In the genomic region with DNA sequence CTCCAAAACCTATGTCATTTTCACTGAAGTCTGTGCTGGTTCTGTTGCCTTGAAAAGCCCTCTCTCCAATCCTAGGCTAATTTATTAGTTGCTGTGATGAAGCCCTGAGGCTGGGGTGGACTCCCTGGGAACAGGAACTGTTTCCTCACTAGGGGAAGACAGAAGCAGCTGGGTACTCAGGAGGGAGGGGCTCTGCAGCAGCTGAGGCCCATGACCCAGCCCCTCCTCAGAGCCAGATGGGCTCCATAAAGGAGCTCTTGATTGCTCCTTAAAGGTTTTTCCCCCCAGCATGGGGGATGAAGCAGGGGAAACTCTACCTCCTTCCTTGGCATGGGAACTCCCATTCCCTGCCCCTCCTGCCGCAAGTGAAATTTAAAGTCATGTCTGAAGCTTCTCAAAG, we compare ENCODE assay signal across 20 cellular contexts. TPM values are rescaled to one million over a fixed set of nuclear protein-coding genes. Genes with fewer than 3 reads are reported as not detected.
A peak's percentile ranks its signal among the peaks of the same experiment; 100 is the strongest.
DNase-seq lines count a peak whose midpoint lies in the region; ATAC-seq and TF ChIP-seq lines count a peak whose summit lies in the region.
"Had no signal": no experiment of that assay in that cellular context is flagged by ENCODE, and none has a peak within 500 bp of the region (broad histone marks: within the 10 kb centered on the region; RNA-seq: fewer than 3 reads in every experiment).

No MANE protein-coding gene starts in this region.

- H3K9me3 ChIP-seq in SK-N-SH = no peaks in the 10 kb centered on the region
- H3K9me3 ChIP-seq in WERI-Rb-1 (ENCODE audit: severe bottlenecking) = no peaks in the 10 kb centered on the region
- H3K9me3 ChIP-seq: HAP-1 had no signal

- no peak for TF ChIP-seq RAD21 in SK-N-SH (IDR thresholded peaks at IDR 0.05; ENCODE audit: low read length)

- H3K36me3 ChIP-seq in SK-N-SH (replicated peaks in 1 of 2; ENCODE audit: control insufficient read depth in 1 of 2, insufficient read depth in 2 of 2, low read length in 1 of 2) (no peaks in the 10 kb centered on the region), WERI-Rb-1 (no peaks in the 10 kb centered on the region)
- H3K36me3 ChIP-seq: HAP-1 had no signal

- no peaks in the 10 kb centered on the region for H4K20me1 ChIP-seq in SK-N-SH (ENCODE audit: insufficient read depth)

- ATAC-seq in SK-N-SH treated with all-trans-retinoic acid at 6 μM for 48 hours = no peak

- no peak for TF ChIP-seq EP300 in SK-N-SH (IDR thresholded peaks at IDR 0.05; ENCODE audit: borderline replicate concordance in 1 of 2, low read depth in 1 of 2, low read length in 1 of 2)

- CTCF ChIA-PET in SK-N-SH (lab: Yijun Ruan, JAX) = interaction anchor here (0.9 to 1.3 kb wide), 2 partner anchors 15 to 47 kb away, joined by 3 to 4 read pairs; no protein-coding TSS in a partner anchor

- H3K4me3 ChIP-seq in SK-N-SH (ENCODE audit: low read depth in 2 of 2, low read length in 1 of 2) = no peak overlapping the region
- no peak overlapping the region for H3K4me3 ChIP-seq in WERI-Rb-1 (ENCODE audit: low read depth, low read length)
- H3K4me3 ChIP-seq: HAP-1 had no signal

- no peak overlapping the region for H3K4me2 ChIP-seq in SK-N-SH

- H3K27ac ChIP-seq in SK-N-SH (ENCODE audit: low read depth in 2 of 2, low read length in 1 of 2) = no peak overlapping the region; a peak in 1 of 4 replicates
- H3K27ac ChIP-seq in WERI-Rb-1 = no peak overlapping the region

- no peak for TF ChIP-seq CTCF in SK-N-SH (IDR thresholded peaks at IDR 0.05)
- no peak for TF ChIP-seq CTCF in WERI-Rb-1 (IDR thresholded peaks at IDR 0.05; ENCODE audit: low read depth, low read length)

- H3K27me3 ChIP-seq in SK-N-SH (ENCODE audit: insufficient read depth) (no peaks in the 10 kb centered on the region), WERI-Rb-1 (ENCODE audit: insufficient read depth, low read depth, severe bottlenecking) (no peaks in the 10 kb centered on the region)

- no peaks in the 10 kb centered on the region for H3K9me2 ChIP-seq in SK-N-SH

- no peak overlapping the region for H3K9ac ChIP-seq in SK-N-SH

- DNase-seq in SK-N-SH = peak; percentile 51
- peak; percentile 29 for DNase-seq in WERI-Rb-1
- peak; percentile 4 for DNase-seq in left kidney (ENCODE audit: low read depth, low spot score)
- DNase-seq in NCI-H1105 (lab: John Stamatoyannopoulos, UW) = no peak
- no peak for DNase-seq in GDM1 (lab: John Stamatoyannopoulos, UW)
- no peak for DNase-seq in foreskin melanocyte
- DNase-seq in DMS53 (lab: John Stamatoyannopoulos, UW) = no peak
- DNase-seq: Calu3; CD4-positive, alpha-beta memory T cell; DND-41; GF-D8; IMR-90; Karpas-422; MM.1S; NCI-H187; NCI-H510A; NK-92 treated with Interleukin-12 subunit alpha and Interleukin-12 subunit beta, amount 100 ng/mL, for 24 hours; SHP77 treated with DMSO at 0.1 percent for 48 hours had no signal

- H3F3A ChIP-seq in SK-N-SH (replicated peaks; ENCODE audit: insufficient read depth) = no peaks in the 10 kb centered on the region

- no peak overlapping the region for H2AFZ ChIP-seq in SK-N-SH (ENCODE audit: low read depth)

- WGBS in SK-N-SH (ENCODE audit: low lambda C conversion rate) = 94% methylated on average over 1 of the region's 1 CpG

- no peaks in the 10 kb centered on the region for H3K79me2 ChIP-seq in SK-N-SH (ENCODE audit: insufficient read depth)

- POLR2A ChIA-PET in SK-N-SH (lab: Yijun Ruan, JAX) = interaction anchor here (0.6 kb wide), 1 partner anchor 8 kb away, joined by 3 read pairs; no protein-coding TSS in a partner anchor

- H3K4me1 ChIP-seq in SK-N-SH (ENCODE audit: control insufficient read depth in 1 of 2, insufficient read depth in 2 of 2, low read depth in 1 of 2, low read length in 1 of 2) = peaks cover 0 to 26% of the 10 kb centered on the region in 2 experiments; a peak in 2 of 4 replicates
- H3K4me1 ChIP-seq: HAP-1 had no signal

TF ChIP-seq in SK-N-SH, 30 proteins besides CTCF, POLR2A, EP300 and RAD21 (continues in another document):
- no peak for TF ChIP-seq TCF12 (IDR thresholded peaks at IDR 0.05)
- TF ChIP-seq EZH2phosphoT487 (IDR thresholded peaks at IDR 0.05; ENCODE audit: borderline replicate concordance, low read depth) = no peak
- no peak for TF ChIP-seq FOSL2 (IDR thresholded peaks at IDR 0.05; ENCODE audit: borderline replicate concordance, low read depth)
- TF ChIP-seq, protein P1, sequence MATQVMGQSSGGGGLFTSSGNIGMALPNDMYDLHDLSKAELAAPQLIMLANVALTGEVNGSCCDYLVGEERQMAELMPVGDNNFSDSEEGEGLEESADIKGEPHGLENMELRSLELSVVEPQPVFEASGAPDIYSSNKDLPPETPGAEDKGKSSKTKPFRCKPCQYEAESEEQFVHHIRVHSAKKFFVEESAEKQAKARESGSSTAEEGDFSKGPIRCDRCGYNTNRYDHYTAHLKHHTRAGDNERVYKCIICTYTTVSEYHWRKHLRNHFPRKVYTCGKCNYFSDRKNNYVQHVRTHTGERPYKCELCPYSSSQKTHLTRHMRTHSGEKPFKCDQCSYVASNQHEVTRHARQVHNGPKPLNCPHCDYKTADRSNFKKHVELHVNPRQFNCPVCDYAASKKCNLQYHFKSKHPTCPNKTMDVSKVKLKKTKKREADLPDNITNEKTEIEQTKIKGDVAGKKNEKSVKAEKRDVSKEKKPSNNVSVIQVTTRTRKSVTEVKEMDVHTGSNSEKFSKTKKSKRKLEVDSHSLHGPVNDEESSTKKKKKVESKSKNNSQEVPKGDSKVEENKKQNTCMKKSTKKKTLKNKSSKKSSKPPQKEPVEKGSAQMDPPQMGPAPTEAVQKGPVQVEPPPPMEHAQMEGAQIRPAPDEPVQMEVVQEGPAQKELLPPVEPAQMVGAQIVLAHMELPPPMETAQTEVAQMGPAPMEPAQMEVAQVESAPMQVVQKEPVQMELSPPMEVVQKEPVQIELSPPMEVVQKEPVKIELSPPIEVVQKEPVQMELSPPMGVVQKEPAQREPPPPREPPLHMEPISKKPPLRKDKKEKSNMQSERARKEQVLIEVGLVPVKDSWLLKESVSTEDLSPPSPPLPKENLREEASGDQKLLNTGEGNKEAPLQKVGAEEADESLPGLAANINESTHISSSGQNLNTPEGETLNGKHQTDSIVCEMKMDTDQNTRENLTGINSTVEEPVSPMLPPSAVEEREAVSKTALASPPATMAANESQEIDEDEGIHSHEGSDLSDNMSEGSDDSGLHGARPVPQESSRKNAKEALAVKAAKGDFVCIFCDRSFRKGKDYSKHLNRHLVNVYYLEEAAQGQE (IDR thresholded peaks at IDR 0.05; ENCODE audit: low read depth, low read length) = no peak
- no peak for TF ChIP-seq RXRA (IDR thresholded peaks at IDR 0.05; ENCODE audit: borderline replicate concordance, low read depth)

TF ChIP-seq in SK-N-SH treated with all-trans-retinoic acid at 6 μM for 48 hours, 23 proteins besides CTCF, POLR2A, EP300 and RAD21 (continues in another document):
- TF ChIP-seq ZNF70 (CRISPR knock-in tag; IDR thresholded peaks at IDR 0.05) (no peak), ISL1 (CRISPR knock-in tag; IDR thresholded peaks at IDR 0.05) (no peak), PATZ1 (CRISPR knock-in tag; IDR thresholded peaks at IDR 0.05; ENCODE audit: borderline replicate concordance) (no peak), ZC3H10 (CRISPR knock-in tag; IDR thresholded peaks at IDR 0.05) (no peak), ESRRG (CRISPR knock-in tag; IDR thresholded peaks at IDR 0.05) (no peak), CSDC2 (CRISPR knock-in tag; IDR thresholded peaks at IDR 0.05) (no peak), ZFP3 (CRISPR knock-in tag; IDR thresholded peaks at IDR 0.05) (no peak), CSRNP3 (CRISPR knock-in tag; IDR thresholded peaks at IDR 0.05) (no peak), TOX (CRISPR knock-in tag; IDR thresholded peaks at IDR 0.05; ENCODE audit: borderline replicate concordance) (no peak)

RNA-seq across cellular contexts. Expression of gene FBLL1, which starts 3.4 kb away (rescaled TPM):
- 4.4 and 4.5 TPM in 2 replicates for polyA plus RNA-seq in SK-N-SH (2012; rRNA removed)
- polyA plus RNA-seq in SK-N-SH (2012; cell fraction: cytosol; rRNA removed) = 2.3 and 3.7 TPM in 2 replicates
- 4.9 and 6.0 TPM in 2 replicates for polyA plus RNA-seq in SK-N-SH (2012; cell fraction: nucleus; rRNA removed)
- polyA plus RNA-seq: CD4-positive, alpha-beta memory T cell had no signal

RNA-seq across cellular contexts. Expression of gene RARS1, which starts 46.2 kb away (rescaled TPM):
- polyA plus RNA-seq in SK-N-SH (2012; rRNA removed) = 53.5 and 66.2 TPM in 2 replicates
- polyA plus RNA-seq in SK-N-SH (2012; cell fraction: cytosol; rRNA removed) = 63.7 and 98.5 TPM in 2 replicates
- 70.4 and 141 TPM in 2 replicates for polyA plus RNA-seq in SK-N-SH (2012; cell fraction: nucleus; rRNA removed)

RNA-seq across cellular contexts. Expression of gene PANK3, which starts 46.7 kb away (rescaled TPM):
- polyA plus RNA-seq in SK-N-SH (2012; rRNA removed) = 6.1 and 8.7 TPM in 2 replicates
- polyA plus RNA-seq in SK-N-SH (2012; cell fraction: cytosol; rRNA removed) = 9.4 and 11.3 TPM in 2 replicates
- 4.9 and 12.5 TPM in 2 replicates for polyA plus RNA-seq in SK-N-SH (2012; cell fraction: nucleus; rRNA removed)

Comparison
In these comparisons a context has a peak if more than half of its experiments do, and no peak if none do; other contexts are left out.
1. DNase-seq: peak in SK-N-SH (single experiment), WERI-Rb-1 (single experiment) and left kidney (single experiment); none in NCI-H1105 (single experiment), GDM1 (single experiment), foreskin melanocyte (single experiment) and DMS53 (single experiment).